Comparison of ENCODE assay signal across 20 cellular contexts in the genomic region with DNA sequence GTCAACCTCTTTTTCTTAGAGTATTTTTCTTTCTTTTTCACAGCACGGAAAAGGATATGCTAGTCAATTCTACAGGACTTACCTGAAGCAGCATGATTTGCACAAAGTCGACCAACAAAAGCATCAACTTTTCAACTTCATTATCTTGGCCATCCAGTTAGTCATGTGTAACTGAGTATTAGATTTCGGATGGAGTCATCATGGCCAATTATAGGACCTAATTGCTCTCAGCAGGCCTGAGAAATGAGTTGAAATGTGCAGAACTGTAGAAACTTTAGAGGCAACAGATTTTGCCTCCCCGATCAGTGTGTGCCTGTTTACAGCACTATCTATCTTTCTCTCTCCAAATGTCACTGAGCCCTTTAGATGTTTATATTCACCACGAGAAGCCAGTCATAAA. TPM values are rescaled to one million over a fixed set of nuclear protein-coding genes. Genes with fewer than 3 reads are reported as not detected.
DNase-seq lines count a peak whose midpoint lies in the region; ATAC-seq, FAIRE-seq and TF ChIP-seq lines count a peak whose summit lies in the region.
"Had no signal": no experiment of that assay in that cellular context is flagged by ENCODE, and none has a peak within 500 bp of the region (broad histone marks: within the 10 kb centered on the region; RNA-seq: fewer than 3 reads in every experiment).

No MANE protein-coding gene starts in this region.

- no peaks in the 10 kb centered on the region for H3F3A ChIP-seq in SK-N-SH (replicated peaks; ENCODE audit: insufficient read depth)

- ATAC-seq in SK-N-SH treated with all-trans-retinoic acid at 6 μM for 48 hours (no peak), K562 (no peak), HG03280 (IDR thresholded peaks at IDR 0.05; ENCODE audit: unreplicated experiment) (no peak)

- no peak for TF ChIP-seq CTCF in SK-N-SH (IDR thresholded peaks at IDR 0.05)
- TF ChIP-seq CTCF in K562 (IDR thresholded peaks at IDR 0.05 in 2 of 3, conservative IDR thresholded peaks at IDR 0.05 in 1 of 3; ENCODE audit: insufficient read depth in 2 of 3, low read depth in 1 of 3, low read length in 3 of 3), result no peak
- no peak for TF ChIP-seq CTCF in hepatocyte (IDR thresholded peaks at IDR 0.05; ENCODE audit: poor library complexity)
- no peak for TF ChIP-seq CTCF in uterus (IDR thresholded peaks at IDR 0.05)

- FAIRE-seq in K562 (lab: Jason Lieb, UNC), result no peak
- FAIRE-seq in urothelium cell line (lab: Jason Lieb, UNC), result no peak

- no peaks in the 10 kb centered on the region for H3K9me3 ChIP-seq in SK-N-SH
- H3K9me3 ChIP-seq in K562 (replicated peaks; ENCODE audit: control insufficient read depth, insufficient read depth, low read depth, low read length), result no peaks in the 10 kb centered on the region
- no peaks in the 10 kb centered on the region for H3K9me3 ChIP-seq in hepatocyte (ENCODE audit: low read depth)
- no peaks in the 10 kb centered on the region for H3K9me3 ChIP-seq in uterus

- H3K79me2 ChIP-seq in SK-N-SH (ENCODE audit: insufficient read depth), result no peaks in the 10 kb centered on the region
- no peaks in the 10 kb centered on the region for H3K79me2 ChIP-seq in K562 (ENCODE audit: control insufficient read depth, insufficient read depth, low read length)
- H3K79me2 ChIP-seq in hepatocyte, result no peaks in the 10 kb centered on the region

- 13% methylated on average over 5 of the region's 5 CpGs for WGBS in SK-N-SH (ENCODE audit: low lambda C conversion rate)
- WGBS in K562 (ENCODE audit: insufficient coverage, low coverage, missing lambda C conversion rate), result 5% methylated on average over 5 of the region's 5 CpGs
- 68% methylated on average over 5 of the region's 5 CpGs for WGBS in hepatocyte (ENCODE audit: low lambda C conversion rate, missing lambda C conversion rate)

- no peaks in the 10 kb centered on the region for H3K36me3 ChIP-seq in SK-N-SH (replicated peaks in 1 of 2; ENCODE audit: control insufficient read depth in 1 of 2, insufficient read depth in 2 of 2, low read length in 1 of 2)
- H3K36me3 ChIP-seq in K562 (ENCODE audit: control insufficient read depth, insufficient read depth, low read length), result no peaks in the 10 kb centered on the region
- H3K36me3 ChIP-seq in hepatocyte (replicated peaks; ENCODE audit: insufficient read depth, low read depth), result no peaks in the 10 kb centered on the region
- H3K36me3 ChIP-seq in uterus, result no peaks in the 10 kb centered on the region

- CTCF ChIA-PET in SK-N-SH (lab: Yijun Ruan, JAX), result no interaction called here
- CTCF ChIA-PET in K562 (lab: Yijun Ruan, JAX; ENCODE audit: low intra/inter-chr PET ratio), result no interaction called here

- no peak for TF ChIP-seq EP300 in SK-N-SH (IDR thresholded peaks at IDR 0.05; ENCODE audit: borderline replicate concordance in 1 of 2, low read depth in 1 of 2, low read length in 1 of 2)
- TF ChIP-seq EP300 in K562 (IDR thresholded peaks at IDR 0.05; ENCODE audit: low read length), result no peak

- in situ Hi-C loops in K562 (cut with MboI), result no loop called here

- intact Hi-C loops in K562 (cut with micrococcal nuclease), result no loop called here
- intact Hi-C loops in uterus (cut with DNase I; ENCODE audit: low total_unique reads), result no loop called here

- H3K9me1 ChIP-seq in K562 (ENCODE audit: control insufficient read depth, insufficient read depth, low read length), result no peaks in the 10 kb centered on the region

- no peak for TF ChIP-seq POLR2A in K562 (conservative IDR thresholded peaks at IDR 0.05)
- TF ChIP-seq POLR2A in uterus (IDR thresholded peaks at IDR 0.05), result no peak

- TF ChIP-seq RAD21 in SK-N-SH (IDR thresholded peaks at IDR 0.05; ENCODE audit: low read length), result no peak
- TF ChIP-seq RAD21 in K562 (CRISPR knock-in tag; conservative IDR thresholded peaks at IDR 0.05 in 1 of 2, IDR thresholded peaks at IDR 0.05 in 1 of 2), result no peak

- H3K4me2 ChIP-seq in SK-N-SH (no peak overlapping the region), K562 (ENCODE audit: insufficient read depth, low read length) (no peak overlapping the region), hepatocyte (no peak overlapping the region)

- POLR2A ChIA-PET in SK-N-SH (lab: Yijun Ruan, JAX) (no interaction called here), K562 (lab: Yijun Ruan, JAX) (no interaction called here)

- H4K20me1 ChIP-seq in SK-N-SH (ENCODE audit: insufficient read depth) (no peaks in the 10 kb centered on the region), K562 (replicated peaks; ENCODE audit: control insufficient read depth, insufficient read depth, low read length) (no peaks in the 10 kb centered on the region), hepatocyte (ENCODE audit: insufficient read depth, poor library complexity, severe bottlenecking) (no peaks in the 10 kb centered on the region)

- H2AFZ ChIP-seq in SK-N-SH (ENCODE audit: low read depth) (no peak overlapping the region), K562 (ENCODE audit: low read depth, low read length) (no peak overlapping the region), hepatocyte (no peak overlapping the region)

- H3K9me2 ChIP-seq in SK-N-SH (no peaks in the 10 kb centered on the region; the same call in 1 of the 2 replicates), hepatocyte (replicated peaks; ENCODE audit: insufficient read depth) (no peaks in the 10 kb centered on the region)

- H3K4me1 ChIP-seq in SK-N-SH (ENCODE audit: control insufficient read depth in 1 of 2, insufficient read depth in 2 of 2, low read depth in 1 of 2, low read length in 1 of 2), result no peaks in the 10 kb centered on the region; a peak in 1 of 4 replicates
- H3K4me1 ChIP-seq in K562 (replicated peaks in 1 of 2; ENCODE audit: control insufficient read depth in 2 of 2, insufficient read depth in 2 of 2, low read length in 2 of 2), result no peaks in the 10 kb centered on the region
- no peaks in the 10 kb centered on the region for H3K4me1 ChIP-seq in hepatocyte (ENCODE audit: insufficient read depth)
- no peaks in the 10 kb centered on the region for H3K4me1 ChIP-seq in uterus

- no peaks in the 10 kb centered on the region for H3K27me3 ChIP-seq in SK-N-SH (ENCODE audit: insufficient read depth)
- no peaks in the 10 kb centered on the region for H3K27me3 ChIP-seq in K562 (ENCODE audit: control insufficient read depth in 2 of 2, insufficient read depth in 2 of 2, low read length in 2 of 2)
- H3K27me3 ChIP-seq in hepatocyte, result no peaks in the 10 kb centered on the region
- H3K27me3 ChIP-seq in uterus, result no peaks in the 10 kb centered on the region

- DNase-seq in SK-N-SH (no peak), M059J (ENCODE audit: low read depth) (peak; percentile 25), K562 (ENCODE audit: extremely low read depth in 1 of 4, low spot score in 3 of 4) (peak in 1 of 4 experiments; percentile 2), hepatocyte (ENCODE audit: low spot score) (no peak), urothelium cell line (ENCODE audit: low spot score) (no peak), uterus (no peak)
- DNase-seq: C1 segment of cervical spinal cord, DND-41, GF-D8, H9, MV-4-11, NCI-H1436, NCI-H2029 treated with DMSO at 0.1 percent for 48 hours, NCI-H226, NCI-H524 treated with DMSO at 0.1 percent for 48 hours, SHP77 treated with DMSO at 0.1 percent for 48 hours had no signal

- BruUV-seq in K562 (replicated peaks; lab: Mats Ljungman, UMichigan), result no TSS peak

- H3K9ac ChIP-seq in SK-N-SH (no peak overlapping the region), K562 (ENCODE audit: insufficient read depth in 1 of 2, low read depth in 2 of 2, low read length in 2 of 2) (no peak overlapping the region)

- H3K4me3 ChIP-seq in SK-N-SH (ENCODE audit: low read depth in 2 of 2, low read length in 1 of 2) (no peak overlapping the region), K562 (no peak overlapping the region), hepatocyte (no peak overlapping the region), uterus (no peak overlapping the region)

- H3K27ac ChIP-seq in SK-N-SH (ENCODE audit: low read depth in 2 of 2, low read length in 1 of 2) (no peak overlapping the region), K562 (ENCODE audit: extremely low read depth, low read depth, low read length) (no peak overlapping the region), hepatocyte (no peak overlapping the region), uterus (no peak overlapping the region)

TF ChIP-seq in SK-N-SH treated with all-trans-retinoic acid at 6 μM for 48 hours, 23 proteins besides CTCF, POLR2A, EP300 and RAD21 (continues in another document):
- peak; percentile 30; the same call in 1 of the 2 replicates for TF ChIP-seq ZC3H10 (CRISPR knock-in tag; IDR thresholded peaks at IDR 0.05)
- no peak for TF ChIP-seq BACH2 (CRISPR knock-in tag; IDR thresholded peaks at IDR 0.05; ENCODE audit: borderline replicate concordance)

TF ChIP-seq in SK-N-SH, 30 proteins besides CTCF, POLR2A, EP300 and RAD21 (continues in another document):
- TF ChIP-seq CHD2 (IDR thresholded peaks at IDR 0.05; ENCODE audit: low read length, partially characterized antibody) (no peak), GATA2 (CRISPR knock-in tag; IDR thresholded peaks at IDR 0.05) (no peak)

TF ChIP-seq in K562, 482 proteins besides CTCF, POLR2A, EP300 and RAD21:
- TF ChIP-seq MECOM (CRISPR knock-in tag; IDR thresholded peaks at IDR 0.05) (no peak), FOSL1 (tag; conservative IDR thresholded peaks at IDR 0.05) (0 out of 2 replicates have a peak, but pooled peaks have one; percentile 26)

RNA-seq across cellular contexts. Expression of a gene that starts 41.0 kb away (rescaled TPM):
- polyA plus RNA-seq in SK-N-SH (2012; rRNA removed) (0.02 and 0.05 TPM in 2 replicates), K562 (2011; rRNA removed) (0.03 and 0.22 TPM in 2 replicates), K562 (2014; fragmentation: Illumina TruSeq; extraction: Trizol) (0.45 and 0.68 TPM in 2 replicates), K562 (2014; fragmentation: Nextera tagmentation; extraction: Ambion mirVana) (under 1 TPM; 0.04 to 0.11 TPM), K562 (2014; rRNA removed) (0.50 and 0.61 TPM in 2 replicates), hepatocyte (13.0 and 16.7 TPM in 2 replicates)
- polyA plus RNA-seq in SK-N-SH (2012; cell fraction: cytosol; rRNA removed), result 0.03 and 0.04 TPM in 2 replicates
- 0.07 and 0.10 TPM in 2 replicates for polyA plus RNA-seq in SK-N-SH (2012; cell fraction: nucleus; rRNA removed)
- total RNA-seq in M059J (2014; rRNA removed; shearing (Covaris generic)), result 5.3 and 7.9 TPM in 2 replicates
- 1.7 and 1.9 TPM in 2 replicates for total RNA-seq in K562 (2011; cell fraction: chromatin; rRNA removed; ENCODE audit: low replicate concordance)
- 1.3 and 2.0 TPM in 2 replicates for total RNA-seq in K562 (2011; cell fraction: nucleolus; rRNA removed)
- total RNA-seq in K562 (2011; cell fraction: nucleoplasm; rRNA removed), result 1.1 and 2.0 TPM in 2 replicates
- total RNA-seq in K562 (2014; rRNA removed) (0.33 and 1.4 TPM in 2 replicates), K562 (2014; rRNA removed; fragmentation: Illumina TruSeq; extraction: Trizol) (0.19 and 0.22 TPM in 2 replicates), K562 (2015; rRNA removed; fragmentation: Illumina TruSeq; extraction: Trizol) (0.29 and 0.41 TPM in 2 replicates), K562 (2021) (0.40 and 0.55 TPM in 2 replicates), hepatocyte (22.7 and 24.1 TPM in 2 replicates), uterus (10 to 100 TPM in 1 of 4 donors, 1 to 10 TPM in 1, under 1 TPM in 1, not detected in 1; 0.29 to 19.6 (median 3.1) TPM)
- 0.06 and 0.27 TPM in 2 replicates for polyA plus RNA-seq in K562 (2011; cell fraction: cytosol; rRNA removed)
- 0.06 and 0.68 TPM in 2 replicates for polyA plus RNA-seq in K562 (2011; cell fraction: nucleus; rRNA removed)
- polyA plus RNA-seq in K562 (2012), result 0.74 and 1.1 TPM in 2 replicates
- 0.03 and 0.74 TPM in 2 replicates for polyA minus RNA-seq in K562 (2011; rRNA and poly(A)+ RNA removed)
- polyA minus RNA-seq in K562 (2011; cell fraction: cytosol; rRNA and poly(A)+ RNA removed), result 0.19 TPM in 1 of 2 replicates, not detected in the other
- polyA minus RNA-seq in K562 (2011; cell fraction: nucleus; rRNA and poly(A)+ RNA removed), result under 0.01 and 0.94 TPM in 2 replicates
- total RNA-seq: HT1080 had no signal
- polyA plus RNA-seq: IgD-negative memory B cell had no signal
